Comparison of ENCODE assay signal across 35 cellular contexts in genomic region chr11:37323843-37324242, GRCh38.
"Had no signal": no experiment of that assay in that cellular context is flagged by ENCODE, and none has a peak within 500 bp of the region (broad histone marks: within the 10 kb centered on the region; RNA-seq: fewer than 3 reads in every experiment).

No MANE protein-coding gene starts in this region.

- DNase-seq: activated effector memory CD4-positive, alpha-beta T cell treated with anti-CD3 and anti-CD28 coated beads, Interleukin-2, amount 50 U/mL, for 16 hours; activated effector memory CD4-positive, alpha-beta T cell treated with Interleukin-2 at 50 U/mL for 16 hours; activated gamma-delta T cell; activated gamma-delta T cell treated with Interleukin-2 at 50 U/mL for 16 hours; activated naive CD4-positive, alpha-beta T cell; activated naive CD4-positive, alpha-beta T cell treated with anti-CD3 and anti-CD28 coated beads for 36 hours; activated naive CD4-positive, alpha-beta T cell treated with anti-CD3 and anti-CD28 coated beads, Interleukin-2, amount 10 ng/mL, durations not matched to agents 7 days and 5 days; activated naive CD4-positive, alpha-beta T cell treated with anti-CD3 and anti-CD28 coated beads, Interleukin-2, amount 50 U/mL, for 16 hours; activated naive CD4-positive, alpha-beta T cell treated with Interleukin-2 at 50 U/mL for 16 hours; activated naive CD8-positive, alpha-beta T cell treated with anti-CD3 and anti-CD28 coated beads for 36 hours; activated naive CD8-positive, alpha-beta T cell treated with anti-CD3 and anti-CD28 coated beads, Interleukin-2, amount 10 ng/mL, durations not matched to agents 7 days and 5 days; activated naive CD8-positive, alpha-beta T cell treated with anti-CD3 and anti-CD28 coated beads, Interleukin-2, amount 50 U/mL, for 24 hours; activated T-cell treated with anti-CD3 and anti-CD28 coated beads for 4 hours; activated T-cell treated with anti-CD3 and anti-CD28 coated beads, Interleukin-2, amount 50 U/mL, for 1 hour; activated T-cell treated with anti-CD3 and anti-CD28 coated beads, Interleukin-2, amount 50 U/mL, for 24 hours; activated T-cell treated with anti-CD3 and anti-CD28 coated beads, Interleukin-2, amount 50 U/mL, for 4 hours; activated T-cell treated with anti-CD3 and anti-CD28 coated beads, Interleukin-2, amount 50 U/mL, for 48 hours; activated T-cell treated with anti-CD3 and anti-CD28 coated beads, Interleukin-2, amount 50 U/mL, for 72 hours; amniotic stem cell; amygdala; anterior cingulate cortex; aorta; body of pancreas; brain microvascular endothelial cell; caudate nucleus; central memory CD4-positive, alpha-beta T cell; cerebellar nuclear complex had no signal

- H3K27ac ChIP-seq: adrenal gland, ascending aorta, body of pancreas, brain microvascular endothelial cell, breast epithelium, cardiac muscle cell had no signal

- H3K4me1 ChIP-seq: adrenal gland, ascending aorta, body of pancreas, breast epithelium had no signal

- H3K36me3 ChIP-seq: adrenal gland, ascending aorta, brain microvascular endothelial cell, breast epithelium, cardiac muscle cell had no signal

- FAIRE-seq: astrocyte, bronchial epithelial cell had no signal

- ATAC-seq: activated naive CD4-positive, alpha-beta T cell treated with anti-CD3 and anti-CD28 coated beads, Interleukin-2, amount 50 U/mL, for 72 hours; activated naive CD8-positive, alpha-beta T cell treated with anti-CD3 and anti-CD28 coated beads, Interleukin-2, amount 50 U/mL, for 24 hours; activated T-cell treated with anti-CD3 and anti-CD28 coated beads, Interleukin-2, amount 50 U/mL, for 4 hours; activated T-cell treated with anti-CD3 and anti-CD28 coated beads, Interleukin-2, amount 50 U/mL, for 72 hours; activated T-helper 17 cell treated with anti-CD3 and anti-CD28 coated beads, Interleukin-2, amount 50 U/mL, for 72 hours; body of pancreas had no signal

- H3K4me3 ChIP-seq: adrenal gland, ascending aorta, body of pancreas, breast epithelium, cardiac muscle cell had no signal

- H3K27me3 ChIP-seq: adrenal gland, ascending aorta, body of pancreas, brain microvascular endothelial cell, breast epithelium, cardiac muscle cell had no signal

- H3K9me3 ChIP-seq: adrenal gland, ascending aorta, body of pancreas, breast epithelium had no signal
